In the genomic region with DNA sequence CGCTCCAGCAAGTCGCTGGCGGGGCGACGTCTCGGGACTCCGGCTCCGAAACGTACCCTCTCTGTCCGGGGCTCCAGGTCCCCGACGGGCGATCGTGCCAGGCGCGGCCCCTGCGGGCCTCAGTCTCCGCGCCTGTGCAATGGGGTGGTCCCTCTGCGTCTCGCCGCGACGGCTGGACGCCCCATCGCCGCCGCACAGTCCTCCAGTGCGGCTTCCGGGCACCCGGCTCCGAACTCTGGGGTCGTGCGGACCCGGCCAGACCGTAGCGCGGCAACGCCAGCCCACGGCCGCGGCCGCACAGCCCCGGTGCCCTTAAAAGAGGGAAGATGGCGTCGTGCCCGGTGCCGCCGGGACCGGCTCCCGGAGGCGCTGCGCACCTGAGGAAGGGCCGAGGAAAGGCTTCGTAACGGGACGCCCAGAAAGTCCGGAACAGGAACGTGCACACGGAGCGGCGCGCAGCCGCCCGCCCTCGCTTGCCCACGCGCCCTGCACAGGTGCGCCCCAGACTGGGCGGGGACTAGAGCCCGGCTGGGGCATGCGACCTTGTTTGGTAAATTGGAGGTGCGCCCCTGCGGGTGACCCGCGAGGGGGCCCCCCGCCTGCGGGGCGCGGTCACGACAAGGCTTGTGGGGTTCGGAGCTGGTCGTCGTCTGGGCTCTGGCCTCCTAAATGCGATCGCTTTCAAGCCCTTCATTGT, we compare ENCODE assay signal across 8 cellular contexts. TPM values are rescaled to one million over a fixed set of nuclear protein-coding genes. Genes with fewer than 3 reads are reported as not detected.
DNase-seq lines count a peak whose midpoint lies in the region; ATAC-seq and TF ChIP-seq lines count a peak whose summit lies in the region.

No MANE protein-coding gene starts in this region.

- no peaks in the 10 kb centered on the region for H3K79me2 ChIP-seq in GM23248 (ENCODE audit: insufficient read depth)

- H4K20me1 ChIP-seq in GM23248 (ENCODE audit: insufficient read depth) = no peaks in the 10 kb centered on the region

- ATAC-seq in HG03135 (IDR thresholded peaks at IDR 0.05; ENCODE audit: unreplicated experiment) (no peak), omental fat pad (ENCODE audit: low FRiP score) (no peak)

- no peaks in the 10 kb centered on the region for H3F3A ChIP-seq in GM23248 (ENCODE audit: insufficient read depth)

- no peak for TF ChIP-seq RAD21 in liver (IDR thresholded peaks at IDR 0.05)

- no peaks in the 10 kb centered on the region for H3K9me3 ChIP-seq in GM23248 (ENCODE audit: low read depth)
- no peaks in the 10 kb centered on the region for H3K9me3 ChIP-seq in liver (ENCODE audit: control insufficient read depth in 4 of 4, low read length in 3 of 4)

- CTCF ChIA-PET in AG04449 (lab: Yijun Ruan, JAX) (interaction anchor here (0.7 to 1.5 kb wide), 3 partner anchors 10 to 291 kb away, joined by 3 to 4 read pairs (median 3); no protein-coding TSS in a partner anchor), MCF 10A (lab: Yijun Ruan, JAX) (interaction anchor here (0.6 kb wide), 1 partner anchor 10 kb away, joined by 3 read pairs; no protein-coding TSS in a partner anchor)

- H3K36me3 ChIP-seq in GM23248 (ENCODE audit: low read depth) = no peaks in the 10 kb centered on the region
- no peaks in the 10 kb centered on the region for H3K36me3 ChIP-seq in liver (ENCODE audit: control insufficient read depth in 4 of 4, insufficient read depth in 3 of 4, low read depth in 1 of 4, low read length in 3 of 4)

- H3K27ac ChIP-seq in GM23248 = no peak overlapping the region
- H3K27ac ChIP-seq in liver (ENCODE audit: low read depth in 1 of 2, low read length in 2 of 2) = no peak overlapping the region

- 12 to 13% methylated on average over 76 to 84 of the region's 86 CpGs for WGBS in GM23248 (ENCODE audit: low coverage in 1 of 2, low lambda C conversion rate in 2 of 2, missing lambda C conversion rate in 2 of 2), 2 experiments
- WGBS in liver = 6% methylated on average over 86 of the region's 86 CpGs

- peaks cover 25% of the 10 kb centered on the region for H3K27me3 ChIP-seq in GM23248 (replicated peaks; ENCODE audit: insufficient read depth)
- no peaks in the 10 kb centered on the region for H3K27me3 ChIP-seq in liver (ENCODE audit: control insufficient read depth in 4 of 4, insufficient read depth in 4 of 4, low read length in 3 of 4)

- H3K4me3 ChIP-seq in AG04449 (ENCODE audit: low read depth, low read length) (peak overlapping the region; percentile 45), GM23248 (peak overlapping the region; percentile 64), liver (ENCODE audit: low read depth in 1 of 3, low read length in 3 of 3) (peak overlapping the region in 2 of 3 donors; percentile 1 to 60)

- H3K4me1 Mint-ChIP-seq in MCF 10A (ENCODE audit: insufficient read depth, unreplicated experiment) = no peaks in the 10 kb centered on the region

- POLR2A ChIA-PET in AG04449 (lab: Yijun Ruan, JAX) = no interaction called here
- POLR2A ChIA-PET in MCF 10A (lab: Yijun Ruan, JAX) = interaction anchor here (0.7 to 0.8 kb wide), 2 partner anchors 13 to 315 kb away, joined by 3 read pairs; no protein-coding TSS in a partner anchor

- no peaks in the 10 kb centered on the region for H3K9me2 ChIP-seq in GM23248 (ENCODE audit: insufficient read depth)

- no peak for DNase-seq in AG04449 (ENCODE audit: low read depth, low spot score)
- DNase-seq in GM23248 = peak; percentile 11
- peak in 3 of 5 donors; percentile 28 to 42 (median 33) for DNase-seq in T-helper 1 cell
- peak; percentile 50 for DNase-seq in MCF 10A (ENCODE audit: unreplicated experiment)
- DNase-seq in stimulated activated naive CD4-positive, alpha-beta T cell (lab: John Stamatoyannopoulos, UW) = peak; percentile 13 to 48 (median 32)
- no peak for DNase-seq in omental fat pad (ENCODE audit: low spot score)

- BruUV-seq in MCF 10A (replicated peaks; lab: Mats Ljungman, UMichigan) = no TSS peak

- TF ChIP-seq CTCF in AG04449 (IDR thresholded peaks at IDR 0.05; ENCODE audit: insufficient read depth, low read length, missing control alignments) (no peak), MCF 10A (IDR thresholded peaks at IDR 0.05; ENCODE audit: unreplicated experiment) (no peak), liver (IDR thresholded peaks at IDR 0.05; ENCODE audit: low read depth, low read length, missing input control) (no peak), omental fat pad (IDR thresholded peaks at IDR 0.05) (no peak)

- H3K27me3 Mint-ChIP-seq in MCF 10A (ENCODE audit: insufficient read depth, unreplicated experiment) = no peaks in the 10 kb centered on the region

- intact Hi-C loops in MCF 10A (cut with micrococcal nuclease) = loop anchor here (5.0 kb wide), 1 partner anchor 41 kb away; a partner anchor contains a TSS

- H2AFZ ChIP-seq in GM23248 = peak overlapping the region; percentile 62

- H3K9ac ChIP-seq in GM23248 (no peak overlapping the region), liver (ENCODE audit: low read depth in 1 of 2, low read length in 2 of 2) (peak overlapping the region in 1 of 2 donors; percentile 12)

- no peaks in the 10 kb centered on the region for H3K36me3 Mint-ChIP-seq in MCF 10A (ENCODE audit: insufficient read depth, unreplicated experiment)

- peak overlapping the region; percentile 87 for H3K4me2 ChIP-seq in GM23248 (ENCODE audit: unreplicated experiment)

- H3K27ac Mint-ChIP-seq in MCF 10A (ENCODE audit: low read depth, unreplicated experiment) = no peak overlapping the region

- H3K4me1 ChIP-seq in GM23248 (ENCODE audit: insufficient read depth) = no peaks in the 10 kb centered on the region
- peaks cover 8 to 23% (median 17%) of the 10 kb centered on the region in 4 donors for H3K4me1 ChIP-seq in liver (ENCODE audit: control insufficient read depth in 4 of 4, insufficient read depth in 4 of 4, low read length in 3 of 4)

- no peaks in the 10 kb centered on the region for H3K9me3 Mint-ChIP-seq in MCF 10A (ENCODE audit: unreplicated experiment)

- in situ Hi-C loops in GM23248 (cut with MboI) = no loop called here

- H3K4me3 Mint-ChIP-seq in MCF 10A (ENCODE audit: unreplicated experiment) = peak overlapping the region; percentile 69

TF ChIP-seq in liver, 16 proteins besides CTCF, POLR2A, EP300 and RAD21:
- no peak for TF ChIP-seq RXRA (IDR thresholded peaks at IDR 0.05)
- no peak for TF ChIP-seq FOXA1 (IDR thresholded peaks at IDR 0.05)
- TF ChIP-seq, protein P1, sequence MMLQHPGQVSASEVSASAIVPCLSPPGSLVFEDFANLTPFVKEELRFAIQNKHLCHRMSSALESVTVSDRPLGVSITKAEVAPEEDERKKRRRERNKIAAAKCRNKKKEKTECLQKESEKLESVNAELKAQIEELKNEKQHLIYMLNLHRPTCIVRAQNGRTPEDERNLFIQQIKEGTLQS (IDR thresholded peaks at IDR 0.05) = no peak
- no peak for TF ChIP-seq GABPA (IDR thresholded peaks at IDR 0.05 in 1 of 2, conservative IDR thresholded peaks at IDR 0.05 in 1 of 2)
- no peak for TF ChIP-seq SP1 (IDR thresholded peaks at IDR 0.05)
- TF ChIP-seq NR2F2 (IDR thresholded peaks at IDR 0.05) = no peak
- TF ChIP-seq JUND (IDR thresholded peaks at IDR 0.05) = no peak

RNA-seq across cellular contexts. Expression of a gene that starts 0.5 kb away (rescaled TPM):
- total RNA-seq in GM23248 (2014; rRNA removed; shearing (Covaris generic)) = not detected in 2 replicates
- not detected in 2 replicates for polyA plus RNA-seq in GM23248 (2016; fragmentation: Nextera tagmentation; extraction: Ambion mirVana)
- 7.3 and 10.0 TPM in 2 replicates for total RNA-seq in MCF 10A (2022)
- under 1 TPM in 1 of 2 donors, not detected in 1; 0.33 TPM for total RNA-seq in liver
- polyA plus RNA-seq in liver = under 1 TPM; 0.23 to 0.89 TPM
- 1 to 10 TPM in 1 of 4 donors, under 1 TPM in 1, not detected in 2; 0.93 to 1.7 TPM for total RNA-seq in omental fat pad

RNA-seq across cellular contexts. Expression of a gene that starts 21.9 kb away (rescaled TPM):
- 16.0 and 16.6 TPM in 2 replicates for total RNA-seq in GM23248 (2014; rRNA removed; shearing (Covaris generic))
- polyA plus RNA-seq in GM23248 (2016; fragmentation: Nextera tagmentation; extraction: Ambion mirVana) = 18.5 and 18.8 TPM in 2 replicates
- 3.3 and 3.6 TPM in 2 replicates for total RNA-seq in MCF 10A (2022)
- total RNA-seq in liver = 1 to 10 TPM in 1 of 2 donors, under 1 TPM in 1; 0.50 to 2.2 TPM
- polyA plus RNA-seq in liver = 1 to 10 TPM; 1.1 to 1.2 TPM
- total RNA-seq in omental fat pad = 1 to 10 TPM; 2.2 to 5.3 (median 3.6) TPM

RNA-seq across cellular contexts. Expression of a gene that starts 32.1 kb away (rescaled TPM):
- 16.0 and 23.4 TPM in 2 replicates for total RNA-seq in GM23248 (2014; rRNA removed; shearing (Covaris generic))
- 17.6 and 18.2 TPM in 2 replicates for polyA plus RNA-seq in GM23248 (2016; fragmentation: Nextera tagmentation; extraction: Ambion mirVana)
- total RNA-seq in MCF 10A (2022) = 17.6 and 18.8 TPM in 2 replicates
- total RNA-seq in liver = 10 to 100 TPM in 1 of 2 donors, 1 to 10 TPM in 1; 8.3 to 14.0 TPM
- polyA plus RNA-seq in liver = 10 to 100 TPM; 15.5 to 22.6 TPM
- total RNA-seq in omental fat pad = 10 to 100 TPM; 19.3 to 28.6 (median 25.2) TPM

RNA-seq across cellular contexts. Expression of a gene that starts 40.3 kb away (rescaled TPM):
- 760 and 970 TPM in 2 replicates for total RNA-seq in GM23248 (2014; rRNA removed; shearing (Covaris generic))
- 896 and 938 TPM in 2 replicates for polyA plus RNA-seq in GM23248 (2016; fragmentation: Nextera tagmentation; extraction: Ambion mirVana)
- 294 and 308 TPM in 2 replicates for total RNA-seq in MCF 10A (2022)
- total RNA-seq in liver = 10 to 100 TPM; 27.6 to 30.1 TPM
- 10 to 100 TPM; 50.3 to 61.9 TPM for polyA plus RNA-seq in liver
- 100 to 1,000 TPM; 370 to 615 (median 577) TPM for total RNA-seq in omental fat pad

Comparison
In these comparisons a context has a peak if more than half of its experiments do, and no peak if none do; other contexts are left out.
1. DNase-seq: peak in GM23248 (single experiment), T-helper 1 cell (3 of 5), MCF 10A (single experiment) and stimulated activated naive CD4-positive, alpha-beta T cell (6 of 6); none in AG04449 (single experiment) and omental fat pad (single experiment).
2. Peak in every context shown above with its lines, with median percentiles within 50 percentile points of each other: H3K4me3 ChIP-seq.